Comparison of ENCODE assay signal across 1 cellular context in the genomic region with DNA sequence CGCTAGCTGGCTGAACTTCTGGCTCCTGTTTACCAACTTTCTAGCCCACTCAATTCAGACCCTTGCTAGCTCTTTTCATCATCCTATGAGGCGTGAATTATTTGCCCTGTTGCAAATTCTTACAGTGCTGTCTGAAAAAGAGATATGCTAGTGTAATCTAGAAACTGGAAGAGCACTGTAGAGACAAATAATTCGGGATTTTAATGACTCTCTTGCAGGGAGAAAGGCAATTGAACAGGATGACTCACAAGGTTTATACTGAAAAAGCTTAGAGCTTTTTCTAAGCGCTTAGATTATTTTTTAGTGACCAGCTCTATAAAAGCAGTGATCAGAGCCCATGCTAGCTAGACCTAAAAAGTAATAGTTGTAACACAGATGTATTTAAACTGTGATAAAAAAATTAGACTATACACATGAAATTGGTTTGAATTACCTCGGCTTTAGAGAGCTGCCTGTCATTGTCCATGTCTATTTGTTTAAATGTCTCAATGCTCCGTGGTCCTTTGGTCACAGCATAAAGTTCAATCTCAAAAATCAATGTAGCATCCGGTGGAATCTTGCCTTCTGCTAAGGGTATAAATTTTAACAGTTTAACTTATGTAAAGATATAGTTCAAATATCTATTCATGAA.
TF ChIP-seq lines count a peak whose summit lies in the region.

No MANE protein-coding gene starts in this region.

TF ChIP-seq in HepG2, 621 proteins besides CTCF, POLR2A, EP300 and RAD21 (continued from another document):
- TF ChIP-seq TCF7 (IDR thresholded peaks at IDR 0.05; ENCODE audit: low read depth) (0 out of 2 replicates have a peak, but pooled peaks have one; percentile 24), NCOA1 (CRISPR knock-in tag; IDR thresholded peaks at IDR 0.05) (no peak), SETDB1 (CRISPR knock-in tag; IDR thresholded peaks at IDR 0.05; ENCODE audit: borderline replicate concordance) (no peak), MYC (CRISPR knock-in tag; IDR thresholded peaks at IDR 0.05; ENCODE audit: borderline replicate concordance) (no peak), MAF1 (CRISPR knock-in tag; IDR thresholded peaks at IDR 0.05; ENCODE audit: borderline replicate concordance) (no peak), MBNL3 (CRISPR knock-in tag; conservative IDR thresholded peaks at IDR 0.05) (no peak), EHMT2 (IDR thresholded peaks at IDR 0.05; ENCODE audit: borderline replicate concordance, low read depth, low read length) (0 out of 2 replicates have a peak, but pooled peaks have one; percentile 55), U2AF2 (IDR thresholded peaks at IDR 0.05; ENCODE audit: low read depth, low read length) (no peak)
- TF ChIP-seq, protein P1, sequence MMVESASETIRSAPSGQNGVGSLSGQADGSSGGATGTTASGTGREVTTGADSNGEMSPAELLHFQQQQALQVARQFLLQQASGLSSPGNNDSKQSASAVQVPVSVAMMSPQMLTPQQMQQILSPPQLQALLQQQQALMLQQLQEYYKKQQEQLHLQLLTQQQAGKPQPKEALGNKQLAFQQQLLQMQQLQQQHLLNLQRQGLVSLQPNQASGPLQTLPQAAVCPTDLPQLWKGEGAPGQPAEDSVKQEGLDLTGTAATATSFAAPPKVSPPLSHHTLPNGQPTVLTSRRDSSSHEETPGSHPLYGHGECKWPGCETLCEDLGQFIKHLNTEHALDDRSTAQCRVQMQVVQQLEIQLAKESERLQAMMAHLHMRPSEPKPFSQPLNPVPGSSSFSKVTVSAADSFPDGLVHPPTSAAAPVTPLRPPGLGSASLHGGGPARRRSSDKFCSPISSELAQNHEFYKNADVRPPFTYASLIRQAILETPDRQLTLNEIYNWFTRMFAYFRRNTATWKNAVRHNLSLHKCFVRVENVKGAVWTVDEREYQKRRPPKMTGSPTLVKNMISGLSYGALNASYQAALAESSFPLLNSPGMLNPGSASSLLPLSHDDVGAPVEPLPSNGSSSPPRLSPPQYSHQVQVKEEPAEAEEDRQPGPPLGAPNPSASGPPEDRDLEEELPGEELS (CRISPR knock-in tag; IDR thresholded peaks at IDR 0.05) = peak; percentile 12; the same call in 1 of the 2 replicates
- TF ChIP-seq, protein P2, sequence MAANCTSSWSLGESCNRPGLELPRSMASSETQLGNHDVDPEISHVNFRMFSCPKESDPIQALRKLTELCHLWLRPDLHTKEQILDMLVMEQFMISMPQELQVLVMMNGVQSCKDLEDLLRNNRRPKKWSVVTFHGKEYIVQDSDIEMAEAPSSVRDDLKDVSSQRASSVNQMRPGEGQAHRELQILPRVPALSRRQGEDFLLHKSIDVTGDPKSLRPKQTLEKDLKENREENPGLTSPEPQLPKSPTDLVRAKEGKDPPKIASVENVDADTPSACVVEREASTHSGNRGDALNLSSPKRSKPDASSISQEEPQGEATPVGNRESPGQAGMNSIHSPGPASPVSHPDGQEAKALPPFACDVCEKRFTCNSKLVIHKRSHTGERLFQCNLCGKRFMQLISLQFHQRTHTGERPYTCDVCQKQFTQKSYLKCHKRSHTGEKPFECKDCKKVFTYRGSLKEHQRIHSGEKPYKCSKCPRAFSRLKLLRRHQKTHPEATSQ (CRISPR knock-in tag; IDR thresholded peaks at IDR 0.05; ENCODE audit: borderline replicate concordance) = no peak
